Comparison of ENCODE assay signal across 8 cellular contexts in genomic region chr15:78909791-78910228, GRCh38.
DNase-seq lines count a peak whose midpoint lies in the region; TF ChIP-seq lines count a peak whose summit lies in the region.

No MANE protein-coding gene starts in this region.

- peaks cover 73% of the 10 kb centered on the region for H3K36me3 ChIP-seq in adipocyte (ENCODE audit: control insufficient read depth, insufficient read depth, low read length, severe bottlenecking)
- H3K36me3 ChIP-seq in iPS DF 6.9 (ENCODE audit: control insufficient read depth, insufficient read depth, low read length) = peaks cover 8% of the 10 kb centered on the region

- intact Hi-C loops in posterior cingulate gyrus (cut with DNase I) = loop anchor here (10.0 kb wide), 2 partner anchors 65 to 275 kb away; no protein-coding TSS in a partner anchor

- no CpG with 5 or more reads among the region's 5 CpGs for WGBS in iPS DF 6.9 (ENCODE audit: insufficient coverage, insufficient read length)

- H3K4me1 ChIP-seq in adipocyte (ENCODE audit: control insufficient read depth, insufficient read depth, low read length) (peaks cover 55% of the 10 kb centered on the region), iPS DF 6.9 (ENCODE audit: control insufficient read depth, insufficient read depth, low read length) (peaks cover 2% of the 10 kb centered on the region; the same call in 1 of the 2 replicates)

- DNase-seq in NCI-H748 (lab: John Stamatoyannopoulos, UW; ENCODE audit: unreplicated experiment) = peak; percentile 27
- no peak for DNase-seq in NCI-H748 treated with DMSO at 0.1 percent for 48 hours (lab: John Stamatoyannopoulos, UW)
- peak; percentile 67 for DNase-seq in NB4 (ENCODE audit: low read depth)
- peak; percentile 72 for DNase-seq in adipocyte (ENCODE audit: low read depth)
- DNase-seq in iPS DF 6.9 (ENCODE audit: low read depth, low spot score) = peak; percentile 68
- peak; percentile 42 for DNase-seq in stimulated activated CD8-positive, alpha-beta memory T cell treated with anti-CD3 and anti-CD28 coated beads, Interleukin-4, amount 100 ng/mL, for 48 hours
- no peak for DNase-seq in posterior cingulate gyrus
- no peak for DNase-seq in DMS153 treated with DMSO at 0.1 percent for 48 hours (lab: John Stamatoyannopoulos, UW; ENCODE audit: unreplicated experiment)

- H3K4me3 ChIP-seq in NB4 (ENCODE audit: low read depth, low read length) (no peak overlapping the region), adipocyte (ENCODE audit: low read length) (no peak overlapping the region), iPS DF 6.9 (ENCODE audit: low read length) (no peak overlapping the region)

- TF ChIP-seq CTCF in NB4 (IDR thresholded peaks at IDR 0.05; ENCODE audit: low read depth, low read length) = peak; percentile 58

- H3K27me3 ChIP-seq in adipocyte (replicated peaks; ENCODE audit: control insufficient read depth, insufficient read depth, low read length) (no peaks in the 10 kb centered on the region), iPS DF 6.9 (ENCODE audit: control insufficient read depth, insufficient read depth, low read length) (no peaks in the 10 kb centered on the region)

- H3K9ac ChIP-seq in adipocyte (ENCODE audit: low read length) = peak overlapping the region; percentile 3

- TF ChIP-seq POLR2A in NB4 (IDR thresholded peaks at IDR 0.05; ENCODE audit: extremely low read depth, insufficient read length) = no peak

- H3K9me3 ChIP-seq in adipocyte (ENCODE audit: control insufficient read depth, low read length) (no peaks in the 10 kb centered on the region), iPS DF 6.9 (ENCODE audit: control insufficient read depth, insufficient read depth, low read length) (no peaks in the 10 kb centered on the region)

- no peak overlapping the region for H3K27ac ChIP-seq in iPS DF 6.9 (ENCODE audit: low read length)

Comparison
In these comparisons a context has a peak if more than half of its experiments do, and no peak if none do; other contexts are left out.
1. DNase-seq: peak in NCI-H748 (single experiment), NB4 (single experiment), adipocyte (single experiment), iPS DF 6.9 (single experiment) and stimulated activated CD8-positive, alpha-beta memory T cell treated with anti-CD3 and anti-CD28 coated beads, Interleukin-4, amount 100 ng/mL, for 48 hours (single experiment); none in NCI-H748 treated with DMSO at 0.1 percent for 48 hours (single experiment), posterior cingulate gyrus (0 of 10) and DMS153 treated with DMSO at 0.1 percent for 48 hours (single experiment).